ENCODE assay signal across 8 cellular contexts in genomic region chr7:142520885-142521284, GRCh38.
DNase-seq lines count a peak whose midpoint lies in the region; ATAC-seq and TF ChIP-seq lines count a peak whose summit lies in the region.
"Not testable (repeated sequence)": the region's sequence is repeated elsewhere in the genome, so short reads cannot be mapped to it uniquely, and the experiment has no call there.

No MANE protein-coding gene starts in this region.

- intact Hi-C loops in CD4-positive, alpha-beta T cell (cut with DNase I, micrococcal nuclease) = loop anchor here (2.0 to 5.0 kb wide), 2 partner anchors 18 to 49 kb away; no protein-coding TSS in a partner anchor

- H3K36me3 Mint-ChIP-seq in CD4-positive, alpha-beta T cell (ENCODE audit: low read depth); GM23338 (ENCODE audit: low read depth); activated naive CD8-positive, alpha-beta T cell: not testable (repeated sequence)

- H3K4me1 ChIP-seq in GM23338 (ENCODE audit: insufficient read depth); smooth muscle cell (ENCODE audit: low read depth): not testable (repeated sequence)

- H3K4me3 Mint-ChIP-seq in CD4-positive, alpha-beta T cell; GM23338; activated naive CD8-positive, alpha-beta T cell: not testable (repeated sequence)

- ATAC-seq in CD4-positive, alpha-beta T cell (ENCODE audit: poor library complexity) = not testable (repeated sequence)
- peak; percentile 84 for ATAC-seq in GM23338
- ATAC-seq in left lobe of liver = peak; percentile 72

- not testable (repeated sequence) for H3K9me3 ChIP-seq in CD4-positive, alpha-beta T cell (ENCODE audit: control insufficient read depth, low read length); smooth muscle cell (replicated peaks; ENCODE audit: low read depth)

- peak overlapping the region; percentile 89 for H3K27ac Mint-ChIP-seq in CD4-positive, alpha-beta T cell
- H3K27ac Mint-ChIP-seq in GM23338 = not testable (repeated sequence)
- peak overlapping the region; percentile 86 for H3K27ac Mint-ChIP-seq in activated naive CD8-positive, alpha-beta T cell

- H2AFZ ChIP-seq in GM23338; smooth muscle cell (ENCODE audit: low read depth): not testable (repeated sequence)

- H3K4me1 Mint-ChIP-seq in CD4-positive, alpha-beta T cell (ENCODE audit: low read depth) = peaks cover 45% of the 10 kb centered on the region
- H3K4me1 Mint-ChIP-seq in GM23338 = not testable (repeated sequence)
- peaks cover 23% of the 10 kb centered on the region for H3K4me1 Mint-ChIP-seq in activated naive CD8-positive, alpha-beta T cell (ENCODE audit: low read depth)

- POLR2A ChIA-PET in CD4-positive, alpha-beta T cell (lab: Charles Lee) = interaction anchor here (0.7 to 1.1 kb wide), 2 partner anchors 264 to 288 kb away, joined by 3 to 7 read pairs; no protein-coding TSS in a partner anchor

- not testable (repeated sequence) for H3K4me3 ChIP-seq in GM23338; NB4 (ENCODE audit: low read depth, low read length); smooth muscle cell

- 31% methylated on average over 2 of the region's 2 CpGs for WGBS in smooth muscle cell (ENCODE audit: low lambda C conversion rate)

- not testable (repeated sequence) for TF ChIP-seq CTCF in CD4-positive, alpha-beta T cell (IDR thresholded peaks at IDR 0.05)
- TF ChIP-seq CTCF in GM23338 (conservative IDR thresholded peaks at IDR 0.05; ENCODE audit: low read depth in 2 of 2) = peak; percentile 65 to 84
- TF ChIP-seq CTCF in NB4 (IDR thresholded peaks at IDR 0.05; ENCODE audit: low read depth, low read length) = peak; percentile 70
- peak; percentile 29 for TF ChIP-seq CTCF in smooth muscle cell (IDR thresholded peaks at IDR 0.05; ENCODE audit: borderline replicate concordance, insufficient read depth, poor library complexity, severe bottlenecking)

- H3K27me3 ChIP-seq in CD4-positive, alpha-beta T cell (ENCODE audit: control insufficient read depth, insufficient read depth, low read length); GM23338 (ENCODE audit: insufficient read depth); smooth muscle cell (ENCODE audit: low read depth): not testable (repeated sequence)

- DNase-seq in CD4-positive, alpha-beta T cell; epithelial cell of prostate (ENCODE audit: low read depth, low spot score); left lobe of liver (ENCODE audit: low spot score); smooth muscle cell (lab: John Stamatoyannopoulos, UW; ENCODE audit: unreplicated experiment): not testable (repeated sequence)
- peak; percentile 63 for DNase-seq in GM23338 (ENCODE audit: low spot score)
- DNase-seq in NB4 (ENCODE audit: low read depth) = peak; percentile 37
- DNase-seq in SW480 (ENCODE audit: low spot score) = peak; percentile 22

- H3K27ac ChIP-seq in CD4-positive, alpha-beta T cell (ENCODE audit: low read depth, low read length); GM23338 (ENCODE audit: low read depth); smooth muscle cell (ENCODE audit: low read depth): not testable (repeated sequence)
- H3K27ac ChIP-seq in epithelial cell of prostate = peak overlapping the region; percentile 30

- not testable (repeated sequence) for H3K79me2 ChIP-seq in GM23338 (replicated peaks; ENCODE audit: insufficient read depth); smooth muscle cell (ENCODE audit: low read depth)

- not testable (repeated sequence) for H3F3A ChIP-seq in GM23338 (replicated peaks; ENCODE audit: low read depth); smooth muscle cell (ENCODE audit: low read depth)

- CTCF ChIA-PET in CD4-positive, alpha-beta T cell (lab: Charles Lee) = not testable (repeated sequence)

- H3K9me2 ChIP-seq in GM23338 (ENCODE audit: insufficient read depth) = not testable (repeated sequence)

- H4K20me1 ChIP-seq in GM23338 (replicated peaks; ENCODE audit: insufficient read depth); smooth muscle cell (ENCODE audit: low read depth): not testable (repeated sequence)

- not testable (repeated sequence) for H3K9ac ChIP-seq in smooth muscle cell (ENCODE audit: low read depth)

- H3K9me3 Mint-ChIP-seq in CD4-positive, alpha-beta T cell; GM23338; activated naive CD8-positive, alpha-beta T cell (ENCODE audit: low read depth): not testable (repeated sequence)

- not testable (repeated sequence) for TF ChIP-seq POLR2A in NB4 (IDR thresholded peaks at IDR 0.05; ENCODE audit: extremely low read depth, insufficient read length)

- H3K36me3 ChIP-seq in GM23338 (ENCODE audit: insufficient read depth); smooth muscle cell (ENCODE audit: low read depth): not testable (repeated sequence)

- H3K27me3 Mint-ChIP-seq in CD4-positive, alpha-beta T cell; GM23338 (ENCODE audit: insufficient read depth, low read depth, poor library complexity); activated naive CD8-positive, alpha-beta T cell: not testable (repeated sequence)

- H3K4me2 ChIP-seq in GM23338, smooth muscle cell: not testable (repeated sequence)
